Comparison of ENCODE assay signal across 7 cellular contexts in genomic region chr14:102896735-102897134, GRCh38. TPM values are rescaled to one million over a fixed set of nuclear protein-coding genes. Genes with fewer than 3 reads are reported as not detected.
DNase-seq lines count a peak whose midpoint lies in the region; ATAC-seq and TF ChIP-seq lines count a peak whose summit lies in the region.
"Not testable (repeated sequence)": the region's sequence is repeated elsewhere in the genome, so short reads cannot be mapped to it uniquely, and the experiment has no call there.

No MANE protein-coding gene starts in this region.

- H3K4me1 ChIP-seq in Karpas-422 (ENCODE audit: low read length) (peaks cover 71% of the 10 kb centered on the region), cardiac muscle cell (ENCODE audit: low read depth) (peaks cover 38% of the 10 kb centered on the region), lower lobe of right lung (peaks cover 27% of the 10 kb centered on the region)
- H3K4me1 ChIP-seq in upper lobe of right lung, result not testable (repeated sequence)

- H3K27ac ChIP-seq in Karpas-422 (ENCODE audit: low read length) (peak overlapping the region; percentile 93), cardiac muscle cell (peak overlapping the region; percentile 38), lower lobe of right lung (peak overlapping the region; percentile 24)
- H3K27ac ChIP-seq in upper lobe of right lung, result not testable (repeated sequence)

- not testable (repeated sequence) for H4K20me1 ChIP-seq in Karpas-422 (ENCODE audit: insufficient read depth, low read depth, low read length)

- H3K4me3 Mint-ChIP-seq in WTC11; activated T-helper 17 cell treated with anti-CD3 and anti-CD28 coated beads, Interleukin-2, amount 50 U/mL, for 72 hours: not testable (repeated sequence)

- peaks cover 27% of the 10 kb centered on the region for H3K79me2 ChIP-seq in Karpas-422 (ENCODE audit: low read length)

- H3K9ac ChIP-seq in Karpas-422 (ENCODE audit: low read length), result not testable (repeated sequence)

- H3K9me2 ChIP-seq in Karpas-422 (replicated peaks; ENCODE audit: insufficient read depth, low read length), result not testable (repeated sequence)

- H3K27me3 Mint-ChIP-seq in WTC11 (ENCODE audit: low read depth); activated T-helper 17 cell treated with anti-CD3 and anti-CD28 coated beads, Interleukin-2, amount 50 U/mL, for 72 hours: not testable (repeated sequence)

- not testable (repeated sequence) for H3K36me3 Mint-ChIP-seq in WTC11; activated T-helper 17 cell treated with anti-CD3 and anti-CD28 coated beads, Interleukin-2, amount 50 U/mL, for 72 hours (ENCODE audit: low read depth)

- TF ChIP-seq CTCF in WTC11 (IDR thresholded peaks at IDR 0.05); cardiac muscle cell (IDR thresholded peaks at IDR 0.05; ENCODE audit: low read depth, low read length); lower lobe of right lung (IDR thresholded peaks at IDR 0.05); upper lobe of right lung (IDR thresholded peaks at IDR 0.05): not testable (repeated sequence)

- DNase-seq in EH (ENCODE audit: low read depth) (peak; percentile 16), upper lobe of right lung (peak; percentile 50)
- DNase-seq in Karpas-422; WTC11 (ENCODE audit: low spot score); cardiac muscle cell (ENCODE audit: low read depth in 1 of 2, low spot score in 1 of 2); lower lobe of right lung: not testable (repeated sequence)

- not testable (repeated sequence) for H3K4me3 ChIP-seq in Karpas-422 (ENCODE audit: low read length); cardiac muscle cell; lower lobe of right lung; upper lobe of right lung

- not testable (repeated sequence) for H3K27ac Mint-ChIP-seq in WTC11
- peak overlapping the region; percentile 15 for H3K27ac Mint-ChIP-seq in activated T-helper 17 cell treated with anti-CD3 and anti-CD28 coated beads, Interleukin-2, amount 50 U/mL, for 72 hours

- intact Hi-C loops in lower lobe of right lung (cut with DNase I); upper lobe of right lung (cut with DNase I): not testable (repeated sequence)

- POLR2A ChIA-PET in WTC11 (lab: Charles Lee), result not testable (repeated sequence)

- not testable (repeated sequence) for H3K9me3 ChIP-seq in Karpas-422 (ENCODE audit: low read length); cardiac muscle cell (ENCODE audit: low read depth); lower lobe of right lung; upper lobe of right lung

- H3K27me3 ChIP-seq in Karpas-422 (ENCODE audit: low read length); cardiac muscle cell; lower lobe of right lung (ENCODE audit: low read depth); upper lobe of right lung: not testable (repeated sequence)

- not testable (repeated sequence) for H2AFZ ChIP-seq in Karpas-422 (ENCODE audit: low read length)

- H3K36me3 ChIP-seq in Karpas-422 (ENCODE audit: insufficient read depth, low read length) (peaks cover 49% of the 10 kb centered on the region), lower lobe of right lung (peaks cover 37% of the 10 kb centered on the region)
- H3K36me3 ChIP-seq in cardiac muscle cell, upper lobe of right lung: not testable (repeated sequence)

- not testable (repeated sequence) for H3K4me1 Mint-ChIP-seq in WTC11; activated T-helper 17 cell treated with anti-CD3 and anti-CD28 coated beads, Interleukin-2, amount 50 U/mL, for 72 hours

- not testable (repeated sequence) for ATAC-seq in WTC11; activated T-helper 17 cell treated with anti-CD3 and anti-CD28 coated beads, Interleukin-2, amount 50 U/mL, for 72 hours (replicated peaks)
- ATAC-seq in lower lobe of right lung (peak; percentile 28 to 44), upper lobe of right lung (peak; percentile 27)

- CTCF ChIA-PET in WTC11 (lab: Charles Lee), result not testable (repeated sequence)

- not testable (repeated sequence) for H3K4me2 ChIP-seq in Karpas-422 (ENCODE audit: low read depth, low read length, poor library complexity, severe bottlenecking)

- H3K9me3 Mint-ChIP-seq in WTC11; activated T-helper 17 cell treated with anti-CD3 and anti-CD28 coated beads, Interleukin-2, amount 50 U/mL, for 72 hours: not testable (repeated sequence)

TF ChIP-seq in WTC11, 78 proteins besides CTCF, POLR2A, EP300 and RAD21:
- peak; percentile 41; the same call in 1 of the 2 replicates for TF ChIP-seq ZNF121 (CRISPR knock-in tag; IDR thresholded peaks at IDR 0.05)

RNA-seq across cellular contexts. Expression of gene AMN, which starts 25.7 kb away (rescaled TPM):
- total RNA-seq in Karpas-422 (2014; rRNA removed; shearing (Covaris generic); ENCODE audit: low replicate concordance), result 7.7 and 16.7 TPM in 2 replicates
- total RNA-seq in WTC11 (2021) (2.4 to 3.0 TPM (median 2.8 TPM) in 3 replicates), cardiac muscle cell (0.21 and 0.48 TPM in 2 replicates), lower lobe of right lung (13.7 TPM), upper lobe of right lung (19.8 TPM)
- 1 to 10 TPM; 2.1 to 2.3 TPM for total RNA-seq in activated T-helper 17 cell treated with anti-CD3 and anti-CD28 coated beads, Interleukin-2, amount 50 U/mL, for 72 hours
- polyA plus RNA-seq in cardiac muscle cell, result 1.3 and 2.5 TPM in 2 replicates
